1 cellular context compared by ENCODE assay signal in genomic region chr16:21650517-21650916, GRCh38.
TF ChIP-seq lines count a peak whose summit lies in the region.

No MANE protein-coding gene starts in this region.

TF ChIP-seq in HepG2, 621 proteins besides CTCF, POLR2A, EP300 and RAD21:
- TF ChIP-seq ZNF687 (CRISPR knock-in tag; IDR thresholded peaks at IDR 0.05) (no peak), ZBTB10 (CRISPR knock-in tag; IDR thresholded peaks at IDR 0.05; ENCODE audit: borderline replicate concordance) (no peak), ZNF230 (CRISPR knock-in tag; IDR thresholded peaks at IDR 0.05) (no peak), HMGXB4 (CRISPR knock-in tag; IDR thresholded peaks at IDR 0.05; ENCODE audit: borderline replicate concordance in 1 of 2, low read depth in 1 of 2) (no peak), ZMYM4 (CRISPR knock-in tag; IDR thresholded peaks at IDR 0.05) (no peak), CBX5 (CRISPR knock-in tag; IDR thresholded peaks at IDR 0.05; ENCODE audit: borderline replicate concordance) (no peak), ZNF329 (CRISPR knock-in tag; IDR thresholded peaks at IDR 0.05; ENCODE audit: low read depth) (no peak), KLF15 (CRISPR knock-in tag; IDR thresholded peaks at IDR 0.05; ENCODE audit: borderline replicate concordance) (no peak)
- TF ChIP-seq, protein P1, sequence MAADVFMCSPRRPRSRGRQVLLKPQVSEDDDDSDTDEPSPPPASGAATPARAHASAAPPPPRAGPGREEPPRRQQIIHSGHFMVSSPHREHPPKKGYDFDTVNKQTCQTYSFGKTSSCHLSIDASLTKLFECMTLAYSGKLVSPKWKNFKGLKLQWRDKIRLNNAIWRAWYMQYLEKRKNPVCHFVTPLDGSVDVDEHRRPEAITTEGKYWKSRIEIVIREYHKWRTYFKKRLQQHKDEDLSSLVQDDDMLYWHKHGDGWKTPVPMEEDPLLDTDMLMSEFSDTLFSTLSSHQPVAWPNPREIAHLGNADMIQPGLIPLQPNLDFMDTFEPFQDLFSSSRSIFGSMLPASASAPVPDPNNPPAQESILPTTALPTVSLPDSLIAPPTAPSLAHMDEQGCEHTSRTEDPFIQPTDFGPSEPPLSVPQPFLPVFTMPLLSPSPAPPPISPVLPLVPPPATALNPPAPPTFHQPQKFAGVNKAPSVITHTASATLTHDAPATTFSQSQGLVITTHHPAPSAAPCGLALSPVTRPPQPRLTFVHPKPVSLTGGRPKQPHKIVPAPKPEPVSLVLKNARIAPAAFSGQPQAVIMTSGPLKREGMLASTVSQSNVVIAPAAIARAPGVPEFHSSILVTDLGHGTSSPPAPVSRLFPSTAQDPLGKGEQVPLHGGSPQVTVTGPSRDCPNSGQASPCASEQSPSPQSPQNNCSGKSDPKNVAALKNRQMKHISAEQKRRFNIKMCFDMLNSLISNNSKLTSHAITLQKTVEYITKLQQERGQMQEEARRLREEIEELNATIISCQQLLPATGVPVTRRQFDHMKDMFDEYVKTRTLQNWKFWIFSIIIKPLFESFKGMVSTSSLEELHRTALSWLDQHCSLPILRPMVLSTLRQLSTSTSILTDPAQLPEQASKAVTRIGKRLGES (CRISPR knock-in tag; IDR thresholded peaks at IDR 0.05; ENCODE audit: borderline replicate concordance): no peak
